16 cellular contexts compared by ENCODE assay signal in genomic region chr1:116693759-116694482, GRCh38. TPM values are rescaled to one million over a fixed set of nuclear protein-coding genes. Genes with fewer than 3 reads are reported as not detected.
DNase-seq lines count a peak whose midpoint lies in the region; ATAC-seq and TF ChIP-seq lines count a peak whose summit lies in the region.
"Had no signal": no experiment of that assay in that cellular context is flagged by ENCODE, and none has a peak within 500 bp of the region (broad histone marks: within the 10 kb centered on the region; RNA-seq: fewer than 3 reads in every experiment).

No MANE protein-coding gene starts in this region.

- ATAC-seq in mucosa of descending colon (peak; percentile 64), GM21367 (IDR thresholded peaks at IDR 0.05; ENCODE audit: unreplicated experiment) (no peak)
- ATAC-seq in activated naive CD8-positive, alpha-beta T cell treated with anti-CD3 and anti-CD28 coated beads, Interleukin-2, amount 50 U/mL, for 24 hours: no peak
- ATAC-seq: lower lobe of right lung, T-cell had no signal

- TF ChIP-seq CTCF in Calu3 (IDR thresholded peaks at IDR 0.05; ENCODE audit: unreplicated experiment) (no peak), colonic mucosa (IDR thresholded peaks at IDR 0.05) (no peak), mucosa of descending colon (IDR thresholded peaks at IDR 0.05) (no peak)

- H3K27ac ChIP-seq in colonic mucosa: no peak overlapping the region
- H3K27ac ChIP-seq in effector memory CD4-positive, alpha-beta T cell (ENCODE audit: insufficient read depth, low read length, poor library complexity, severe bottlenecking): no peak overlapping the region
- H3K27ac ChIP-seq: lower lobe of right lung had no signal

- H3K36me3 ChIP-seq in colonic mucosa (no peaks in the 10 kb centered on the region), mucosa of descending colon (ENCODE audit: low read depth) (no peaks in the 10 kb centered on the region)
- no peaks in the 10 kb centered on the region for H3K36me3 ChIP-seq in effector memory CD4-positive, alpha-beta T cell (ENCODE audit: control insufficient read depth, insufficient read depth, low read length)
- H3K36me3 ChIP-seq: lower lobe of right lung had no signal

- H3K4me1 ChIP-seq in colonic mucosa (no peaks in the 10 kb centered on the region), mucosa of descending colon (ENCODE audit: low read depth) (no peaks in the 10 kb centered on the region)
- H3K4me1 ChIP-seq in effector memory CD4-positive, alpha-beta T cell (ENCODE audit: control insufficient read depth, insufficient read depth, low read length, poor library complexity, severe bottlenecking): no peaks in the 10 kb centered on the region
- H3K4me1 ChIP-seq: lower lobe of right lung had no signal

- no peaks in the 10 kb centered on the region for H3K4me1 Mint-ChIP-seq in Calu3 (ENCODE audit: low read depth, unreplicated experiment)
- no peaks in the 10 kb centered on the region for H3K4me1 Mint-ChIP-seq in activated naive CD8-positive, alpha-beta T cell treated with anti-CD3 and anti-CD28 coated beads, Interleukin-2, amount 50 U/mL, for 24 hours
- H3K4me1 Mint-ChIP-seq: activated naive CD4-positive, alpha-beta T cell treated with anti-CD3 and anti-CD28 coated beads, Interleukin-2, amount 10 ng/mL, durations not matched to agents 7 days and 5 days; CD4-positive, CD25-positive, alpha-beta regulatory T cell; T-cell had no signal

- no peak overlapping the region for H3K4me3 Mint-ChIP-seq in Calu3 (ENCODE audit: low read depth, unreplicated experiment)
- no peak overlapping the region for H3K4me3 Mint-ChIP-seq in activated naive CD8-positive, alpha-beta T cell treated with anti-CD3 and anti-CD28 coated beads, Interleukin-2, amount 50 U/mL, for 24 hours
- H3K4me3 Mint-ChIP-seq: activated CD4-positive, alpha-beta memory T cell treated with anti-CD3 and anti-CD28 coated beads for 36 hours; activated naive CD4-positive, alpha-beta T cell treated with anti-CD3 and anti-CD28 coated beads, Interleukin-2, amount 10 ng/mL, durations not matched to agents 7 days and 5 days; CD4-positive, CD25-positive, alpha-beta regulatory T cell; T-cell had no signal

- no peak overlapping the region for H3K27ac Mint-ChIP-seq in Calu3 (ENCODE audit: unreplicated experiment)
- no peak overlapping the region for H3K27ac Mint-ChIP-seq in activated naive CD8-positive, alpha-beta T cell treated with anti-CD3 and anti-CD28 coated beads, Interleukin-2, amount 50 U/mL, for 24 hours
- H3K27ac Mint-ChIP-seq: activated CD4-positive, alpha-beta memory T cell treated with anti-CD3 and anti-CD28 coated beads for 36 hours; activated naive CD4-positive, alpha-beta T cell treated with anti-CD3 and anti-CD28 coated beads, Interleukin-2, amount 10 ng/mL, durations not matched to agents 7 days and 5 days; CD4-positive, CD25-positive, alpha-beta regulatory T cell; T-cell had no signal

- H3K27me3 ChIP-seq in colonic mucosa: no peaks in the 10 kb centered on the region
- H3K27me3 ChIP-seq in effector memory CD4-positive, alpha-beta T cell (replicated peaks; ENCODE audit: control insufficient read depth, insufficient read depth, low read length, poor library complexity, severe bottlenecking): no peaks in the 10 kb centered on the region

- H3K9me3 Mint-ChIP-seq in Calu3 (ENCODE audit: low read depth, unreplicated experiment): no peaks in the 10 kb centered on the region
- no peaks in the 10 kb centered on the region for H3K9me3 Mint-ChIP-seq in activated naive CD8-positive, alpha-beta T cell treated with anti-CD3 and anti-CD28 coated beads, Interleukin-2, amount 50 U/mL, for 24 hours
- H3K9me3 Mint-ChIP-seq: activated CD4-positive, alpha-beta memory T cell treated with anti-CD3 and anti-CD28 coated beads for 36 hours; activated naive CD4-positive, alpha-beta T cell treated with anti-CD3 and anti-CD28 coated beads, Interleukin-2, amount 10 ng/mL, durations not matched to agents 7 days and 5 days; T-cell had no signal

- H3K9ac ChIP-seq in colonic mucosa (ENCODE audit: low read depth in 2 of 2, low read length in 2 of 2): no peak overlapping the region

- intact Hi-C loops in Calu3 (cut with micrococcal nuclease; ENCODE audit: unreplicated experiment): no loop called here
- intact Hi-C loops in colonic mucosa (cut with DNase I): no loop called here
- intact Hi-C loops in mucosa of descending colon (cut with DNase I, micrococcal nuclease): no loop called here

- no TSS peak for BruUV-seq in Calu3 (replicated peaks; lab: Mats Ljungman, UMichigan)

- DNase-seq in Calu3 (peak; percentile 4), NCI-H226 (peak; percentile 15), colonic mucosa (peak; percentile 35), mucosa of descending colon (peak in 1 of 3 donors; percentile 27), cortex of kidney (lab: John Stamatoyannopoulos, UW) (no peak)
- DNase-seq in activated naive CD8-positive, alpha-beta T cell treated with anti-CD3 and anti-CD28 coated beads, Interleukin-2, amount 50 U/mL, for 24 hours: no peak
- no peak for DNase-seq in effector memory CD4-positive, alpha-beta T cell
- DNase-seq: activated CD4-positive, alpha-beta memory T cell treated with anti-CD3 and anti-CD28 coated beads for 36 hours; activated naive CD4-positive, alpha-beta T cell treated with anti-CD3 and anti-CD28 coated beads, Interleukin-2, amount 10 ng/mL, durations not matched to agents 7 days and 5 days; CD4-positive, CD25-positive, alpha-beta regulatory T cell; GOT3; lower lobe of right lung; NCI-H187 treated with DMSO at 0.1 percent for 48 hours; T-cell had no signal

- no peak overlapping the region for H3K4me3 ChIP-seq in colonic mucosa
- no peak overlapping the region for H3K4me3 ChIP-seq in mucosa of descending colon
- no peak overlapping the region for H3K4me3 ChIP-seq in effector memory CD4-positive, alpha-beta T cell (ENCODE audit: insufficient read depth, low read depth, low read length, poor library complexity, severe bottlenecking)
- H3K4me3 ChIP-seq: coronary artery, lower lobe of right lung had no signal

- CTCF ChIA-PET in Calu3 (lab: Charles Lee): interaction anchor here (0.5 kb wide), 1 partner anchor 8 kb away, joined by 4 read pairs; no protein-coding TSS in a partner anchor

- H3K9me3 ChIP-seq in colonic mucosa: no peaks in the 10 kb centered on the region
- H3K9me3 ChIP-seq in mucosa of descending colon: no peaks in the 10 kb centered on the region
- H3K9me3 ChIP-seq in effector memory CD4-positive, alpha-beta T cell (ENCODE audit: control insufficient read depth, low read length): no peaks in the 10 kb centered on the region
- H3K9me3 ChIP-seq: lower lobe of right lung had no signal

- H3K36me3 Mint-ChIP-seq in Calu3 (ENCODE audit: insufficient read depth, unreplicated experiment): no peaks in the 10 kb centered on the region
- no peaks in the 10 kb centered on the region for H3K36me3 Mint-ChIP-seq in activated naive CD8-positive, alpha-beta T cell treated with anti-CD3 and anti-CD28 coated beads, Interleukin-2, amount 50 U/mL, for 24 hours (ENCODE audit: low read depth)
- H3K36me3 Mint-ChIP-seq: activated CD4-positive, alpha-beta memory T cell treated with anti-CD3 and anti-CD28 coated beads for 36 hours; activated naive CD4-positive, alpha-beta T cell treated with anti-CD3 and anti-CD28 coated beads, Interleukin-2, amount 10 ng/mL, durations not matched to agents 7 days and 5 days; CD4-positive, CD25-positive, alpha-beta regulatory T cell; T-cell had no signal

- H3K27me3 Mint-ChIP-seq in Calu3 (ENCODE audit: unreplicated experiment): no peaks in the 10 kb centered on the region
- no peaks in the 10 kb centered on the region for H3K27me3 Mint-ChIP-seq in activated naive CD8-positive, alpha-beta T cell treated with anti-CD3 and anti-CD28 coated beads, Interleukin-2, amount 50 U/mL, for 24 hours
- H3K27me3 Mint-ChIP-seq: activated CD4-positive, alpha-beta memory T cell treated with anti-CD3 and anti-CD28 coated beads for 36 hours had no signal

RNA-seq across cellular contexts. Expression of gene IGSF3, which starts 26.4 kb away (rescaled TPM):
- total RNA-seq in Calu3 (2022) (13.2 and 15.3 TPM in 2 replicates), colonic mucosa (10 to 100 TPM; 21.4 to 30.6 TPM), mucosa of descending colon (10 to 100 TPM; 20.9 to 35.4 (median 27.4) TPM)

Comparison
In these comparisons a context has a peak if more than half of its experiments do, and no peak if none do; other contexts are left out.
1. DNase-seq: peak in Calu3 (single experiment), NCI-H226 (single experiment) and colonic mucosa (single experiment); none in activated naive CD8-positive, alpha-beta T cell treated with anti-CD3 and anti-CD28 coated beads, Interleukin-2, amount 50 U/mL, for 24 hours (single experiment), cortex of kidney (single experiment) and effector memory CD4-positive, alpha-beta T cell (0 of 3).